1 cellular context compared by ENCODE assay signal in genomic region chr2:183124957-183125255, GRCh38.
TF ChIP-seq lines count a peak whose summit lies in the region.

No MANE protein-coding gene starts in this region.

TF ChIP-seq in GM12878, 131 proteins besides CTCF, POLR2A, EP300 and RAD21 (continued from another document and continues in another):
- TF ChIP-seq TCF7 (IDR thresholded peaks at IDR 0.05; ENCODE audit: borderline replicate concordance) (0 out of 2 replicates have a peak, but pooled peaks have one; percentile 17), YY1 (IDR thresholded peaks at IDR 0.05; ENCODE audit: low read depth, low read length) (no peak), KLF5 (IDR thresholded peaks at IDR 0.05; ENCODE audit: partially characterized antibody) (no peak), SIX5 (IDR thresholded peaks at IDR 0.05; ENCODE audit: low read depth, low read length, severe bottlenecking) (no peak), KAT2A (conservative IDR thresholded peaks at IDR 0.05; ENCODE audit: control insufficient read depth, low read depth, low read length) (no peak), TCF12 (IDR thresholded peaks at IDR 0.05; ENCODE audit: low read depth, low read length) (no peak), MYC (IDR thresholded peaks at IDR 0.05; ENCODE audit: insufficient read depth, insufficient read length, insufficient replicate concordance, low read length, severe bottlenecking) (no peak), EZH2 (IDR thresholded peaks at IDR 0.05; ENCODE audit: borderline replicate concordance, control insufficient read depth, low read depth, low read length) (no peak), PKNOX1 (IDR thresholded peaks at IDR 0.05) (no peak), ZBTB4 (CRISPR knock-in tag; IDR thresholded peaks at IDR 0.05) (no peak), E4F1 (IDR thresholded peaks at IDR 0.05; ENCODE audit: borderline replicate concordance, partially characterized antibody) (no peak), ZBTB11 (CRISPR knock-in tag; IDR thresholded peaks at IDR 0.05) (no peak), JUNB (IDR thresholded peaks at IDR 0.05) (no peak), NFYA (IDR thresholded peaks at IDR 0.05; ENCODE audit: borderline replicate concordance, low read depth, low read length) (no peak), PAX5 (IDR thresholded peaks at IDR 0.05; ENCODE audit: borderline replicate concordance, low read depth, low read length) (no peak), RFX5 (IDR thresholded peaks at IDR 0.05; ENCODE audit: low read depth, low read length) (no peak), SP1 (IDR thresholded peaks at IDR 0.05; ENCODE audit: low read depth, low read length) (no peak), ZNF622 (IDR thresholded peaks at IDR 0.05) (no peak), RUNX3 (IDR thresholded peaks at IDR 0.05; ENCODE audit: low read length) (no peak), NKRF (conservative IDR thresholded peaks at IDR 0.05) (0 out of 2 replicates have a peak, but pooled peaks have one; percentile 5), STAT1 (conservative IDR thresholded peaks at IDR 0.05) (no peak), MEF2B (IDR thresholded peaks at IDR 0.05; ENCODE audit: partially characterized antibody, poor library complexity, severe bottlenecking) (no peak), MTA2 (IDR thresholded peaks at IDR 0.05; ENCODE audit: low read depth) (no peak), CEBPB (IDR thresholded peaks at IDR 0.05; ENCODE audit: borderline replicate concordance in 1 of 2, low read depth in 2 of 2, low read length in 2 of 2) (no peak)
- TF ChIP-seq, protein P1, sequence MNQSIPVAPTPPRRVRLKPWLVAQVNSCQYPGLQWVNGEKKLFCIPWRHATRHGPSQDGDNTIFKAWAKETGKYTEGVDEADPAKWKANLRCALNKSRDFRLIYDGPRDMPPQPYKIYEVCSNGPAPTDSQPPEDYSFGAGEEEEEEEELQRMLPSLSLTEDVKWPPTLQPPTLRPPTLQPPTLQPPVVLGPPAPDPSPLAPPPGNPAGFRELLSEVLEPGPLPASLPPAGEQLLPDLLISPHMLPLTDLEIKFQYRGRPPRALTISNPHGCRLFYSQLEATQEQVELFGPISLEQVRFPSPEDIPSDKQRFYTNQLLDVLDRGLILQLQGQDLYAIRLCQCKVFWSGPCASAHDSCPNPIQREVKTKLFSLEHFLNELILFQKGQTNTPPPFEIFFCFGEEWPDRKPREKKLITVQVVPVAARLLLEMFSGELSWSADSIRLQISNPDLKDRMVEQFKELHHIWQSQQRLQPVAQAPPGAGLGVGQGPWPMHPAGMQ (IDR thresholded peaks at IDR 0.05; ENCODE audit: borderline replicate concordance) = no peak
- TF ChIP-seq, protein P2, sequence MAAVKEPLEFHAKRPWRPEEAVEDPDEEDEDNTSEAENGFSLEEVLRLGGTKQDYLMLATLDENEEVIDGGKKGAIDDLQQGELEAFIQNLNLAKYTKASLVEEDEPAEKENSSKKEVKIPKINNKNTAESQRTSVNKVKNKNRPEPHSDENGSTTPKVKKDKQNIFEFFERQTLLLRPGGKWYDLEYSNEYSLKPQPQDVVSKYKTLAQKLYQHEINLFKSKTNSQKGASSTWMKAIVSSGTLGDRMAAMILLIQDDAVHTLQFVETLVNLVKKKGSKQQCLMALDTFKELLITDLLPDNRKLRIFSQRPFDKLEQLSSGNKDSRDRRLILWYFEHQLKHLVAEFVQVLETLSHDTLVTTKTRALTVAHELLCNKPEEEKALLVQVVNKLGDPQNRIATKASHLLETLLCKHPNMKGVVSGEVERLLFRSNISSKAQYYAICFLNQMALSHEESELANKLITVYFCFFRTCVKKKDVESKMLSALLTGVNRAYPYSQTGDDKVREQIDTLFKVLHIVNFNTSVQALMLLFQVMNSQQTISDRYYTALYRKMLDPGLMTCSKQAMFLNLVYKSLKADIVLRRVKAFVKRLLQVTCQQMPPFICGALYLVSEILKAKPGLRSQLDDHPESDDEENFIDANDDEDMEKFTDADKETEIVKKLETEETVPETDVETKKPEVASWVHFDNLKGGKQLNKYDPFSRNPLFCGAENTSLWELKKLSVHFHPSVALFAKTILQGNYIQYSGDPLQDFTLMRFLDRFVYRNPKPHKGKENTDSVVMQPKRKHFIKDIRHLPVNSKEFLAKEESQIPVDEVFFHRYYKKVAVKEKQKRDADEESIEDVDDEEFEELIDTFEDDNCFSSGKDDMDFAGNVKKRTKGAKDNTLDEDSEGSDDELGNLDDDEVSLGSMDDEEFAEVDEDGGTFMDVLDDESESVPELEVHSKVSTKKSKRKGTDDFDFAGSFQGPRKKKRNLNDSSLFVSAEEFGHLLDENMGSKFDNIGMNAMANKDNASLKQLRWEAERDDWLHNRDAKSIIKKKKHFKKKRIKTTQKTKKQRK (IDR thresholded peaks at IDR 0.05; ENCODE audit: low read depth, low read length) = no peak
- TF ChIP-seq, protein P3, sequence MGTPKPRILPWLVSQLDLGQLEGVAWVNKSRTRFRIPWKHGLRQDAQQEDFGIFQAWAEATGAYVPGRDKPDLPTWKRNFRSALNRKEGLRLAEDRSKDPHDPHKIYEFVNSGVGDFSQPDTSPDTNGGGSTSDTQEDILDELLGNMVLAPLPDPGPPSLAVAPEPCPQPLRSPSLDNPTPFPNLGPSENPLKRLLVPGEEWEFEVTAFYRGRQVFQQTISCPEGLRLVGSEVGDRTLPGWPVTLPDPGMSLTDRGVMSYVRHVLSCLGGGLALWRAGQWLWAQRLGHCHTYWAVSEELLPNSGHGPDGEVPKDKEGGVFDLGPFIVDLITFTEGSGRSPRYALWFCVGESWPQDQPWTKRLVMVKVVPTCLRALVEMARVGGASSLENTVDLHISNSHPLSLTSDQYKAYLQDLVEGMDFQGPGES (IDR thresholded peaks at IDR 0.05) = no peak
- TF ChIP-seq, protein P4, sequence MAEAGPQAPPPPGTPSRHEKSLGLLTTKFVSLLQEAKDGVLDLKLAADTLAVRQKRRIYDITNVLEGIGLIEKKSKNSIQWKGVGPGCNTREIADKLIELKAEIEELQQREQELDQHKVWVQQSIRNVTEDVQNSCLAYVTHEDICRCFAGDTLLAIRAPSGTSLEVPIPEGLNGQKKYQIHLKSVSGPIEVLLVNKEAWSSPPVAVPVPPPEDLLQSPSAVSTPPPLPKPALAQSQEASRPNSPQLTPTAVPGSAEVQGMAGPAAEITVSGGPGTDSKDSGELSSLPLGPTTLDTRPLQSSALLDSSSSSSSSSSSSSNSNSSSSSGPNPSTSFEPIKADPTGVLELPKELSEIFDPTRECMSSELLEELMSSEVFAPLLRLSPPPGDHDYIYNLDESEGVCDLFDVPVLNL (IDR thresholded peaks at IDR 0.05; ENCODE audit: low read depth, low read length) = no peak
- TF ChIP-seq, protein P5, sequence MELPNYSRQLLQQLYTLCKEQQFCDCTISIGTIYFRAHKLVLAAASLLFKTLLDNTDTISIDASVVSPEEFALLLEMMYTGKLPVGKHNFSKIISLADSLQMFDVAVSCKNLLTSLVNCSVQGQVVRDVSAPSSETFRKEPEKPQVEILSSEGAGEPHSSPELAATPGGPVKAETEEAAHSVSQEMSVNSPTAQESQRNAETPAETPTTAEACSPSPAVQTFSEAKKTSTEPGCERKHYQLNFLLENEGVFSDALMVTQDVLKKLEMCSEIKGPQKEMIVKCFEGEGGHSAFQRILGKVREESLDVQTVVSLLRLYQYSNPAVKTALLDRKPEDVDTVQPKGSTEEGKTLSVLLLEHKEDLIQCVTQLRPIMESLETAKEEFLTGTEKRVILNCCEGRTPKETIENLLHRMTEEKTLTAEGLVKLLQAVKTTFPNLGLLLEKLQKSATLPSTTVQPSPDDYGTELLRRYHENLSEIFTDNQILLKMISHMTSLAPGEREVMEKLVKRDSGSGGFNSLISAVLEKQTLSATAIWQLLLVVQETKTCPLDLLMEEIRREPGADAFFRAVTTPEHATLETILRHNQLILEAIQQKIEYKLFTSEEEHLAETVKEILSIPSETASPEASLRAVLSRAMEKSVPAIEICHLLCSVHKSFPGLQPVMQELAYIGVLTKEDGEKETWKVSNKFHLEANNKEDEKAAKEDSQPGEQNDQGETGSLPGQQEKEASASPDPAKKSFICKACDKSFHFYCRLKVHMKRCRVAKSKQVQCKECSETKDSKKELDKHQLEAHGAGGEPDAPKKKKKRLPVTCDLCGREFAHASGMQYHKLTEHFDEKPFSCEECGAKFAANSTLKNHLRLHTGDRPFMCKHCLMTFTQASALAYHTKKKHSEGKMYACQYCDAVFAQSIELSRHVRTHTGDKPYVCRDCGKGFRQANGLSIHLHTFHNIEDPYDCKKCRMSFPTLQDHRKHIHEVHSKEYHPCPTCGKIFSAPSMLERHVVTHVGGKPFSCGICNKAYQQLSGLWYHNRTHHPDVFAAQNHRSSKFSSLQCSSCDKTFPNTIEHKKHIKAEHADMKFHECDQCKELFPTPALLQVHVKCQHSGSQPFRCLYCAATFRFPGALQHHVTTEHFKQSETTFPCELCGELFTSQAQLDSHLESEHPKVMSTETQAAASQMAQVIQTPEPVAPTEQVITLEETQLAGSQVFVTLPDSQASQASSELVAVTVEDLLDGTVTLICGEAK (IDR thresholded peaks at IDR 0.05; ENCODE audit: borderline replicate concordance) = no peak
